ENCODE assay signal across 8 cellular contexts in the genomic region with DNA sequence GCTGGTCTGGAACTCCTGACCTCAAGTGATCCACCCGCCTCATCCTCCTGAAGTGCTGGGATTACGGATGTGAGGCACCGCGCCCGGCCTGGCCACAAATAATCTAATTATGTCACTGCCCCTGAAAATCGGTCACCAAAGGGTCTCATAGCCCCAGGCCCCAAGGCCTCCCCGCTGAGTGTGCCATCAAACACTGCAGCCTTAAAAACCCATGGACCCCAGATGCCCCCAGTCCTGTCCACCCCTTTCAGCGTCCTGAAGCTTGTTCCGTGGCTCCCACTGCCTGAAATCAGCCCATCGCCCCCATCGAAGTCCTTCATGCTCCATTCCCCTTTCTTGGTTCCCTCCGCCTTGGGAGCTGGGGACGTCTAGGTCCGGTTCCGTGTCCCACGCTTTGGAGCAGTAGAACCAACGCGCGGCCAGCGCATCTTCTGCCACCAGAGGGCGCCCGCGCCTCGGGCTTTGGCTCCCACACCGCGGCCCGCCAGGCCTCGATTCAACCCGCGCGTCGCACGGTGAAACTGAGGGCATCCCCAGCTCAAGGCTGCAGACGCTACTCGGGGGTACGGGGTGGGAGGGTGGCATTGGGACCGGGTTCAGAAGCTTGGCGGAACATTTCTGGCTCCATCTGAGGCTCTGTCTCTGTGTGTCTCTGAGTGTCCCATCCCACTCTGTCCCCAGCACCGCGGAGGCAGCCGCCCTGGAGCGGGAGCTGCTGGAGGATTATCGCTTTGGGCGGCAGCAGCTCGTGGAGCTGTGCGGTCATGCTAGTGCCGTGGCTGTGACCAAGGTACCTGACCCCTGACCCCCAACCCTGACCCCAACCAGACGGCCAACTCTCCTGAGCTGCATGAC. TPM values are rescaled to one million over a fixed set of nuclear protein-coding genes. Genes with fewer than 3 reads are reported as not detected.
DNase-seq lines count a peak whose midpoint lies in the region; ATAC-seq and TF ChIP-seq lines count a peak whose summit lies in the region.

No MANE protein-coding gene starts in this region.

- WGBS in stomach, 5 donors = 22 to 25% (median 23%) methylated on average over 21 to 48 of the region's 48 CpGs

- peak; percentile 62 for ATAC-seq in HG03135 (IDR thresholded peaks at IDR 0.05; ENCODE audit: unreplicated experiment)
- no peak for ATAC-seq in HG03460 (IDR thresholded peaks at IDR 0.05; ENCODE audit: unreplicated experiment)

- intact Hi-C loops in stomach (cut with DNase I; ENCODE audit: low total_unique reads) = loop anchor here (10.0 kb wide), 1 partner anchor 423 kb away; no protein-coding TSS in a partner anchor

- no peak for TF ChIP-seq POLR2A in stomach (IDR thresholded peaks at IDR 0.05)

- H3K27ac ChIP-seq in neutrophil = no peak overlapping the region
- no peak overlapping the region for H3K27ac ChIP-seq in stomach

- H3K27me3 ChIP-seq in neutrophil = peaks cover 10% of the 10 kb centered on the region
- peaks cover 0 to 15% (median 3%) of the 10 kb centered on the region in 3 donors for H3K27me3 ChIP-seq in stomach

- H3K4me3 ChIP-seq in fibroblast of pulmonary artery (replicated peaks; ENCODE audit: low read depth, low read length) = no peak overlapping the region
- H3K4me3 ChIP-seq in neutrophil (ENCODE audit: low read depth in 1 of 2, low read length in 1 of 2) = no peak overlapping the region
- H3K4me3 ChIP-seq in stomach = no peak overlapping the region

- H3K9me3 ChIP-seq in neutrophil (no peaks in the 10 kb centered on the region), stomach (no peaks in the 10 kb centered on the region)

- H3K4me1 ChIP-seq in neutrophil (ENCODE audit: control insufficient read depth in 1 of 2, insufficient read depth in 1 of 2, low read depth in 1 of 2, low read length in 1 of 2) (peaks cover 0 to 8% of the 10 kb centered on the region in 2 experiments), stomach (peaks cover 0 to 29% (median 15%) of the 10 kb centered on the region in 4 donors)

- DNase-seq in COR-L47 (lab: John Stamatoyannopoulos, UW) (peak; percentile 57), activated T-helper 1 cell treated with Interleukin-2 at 50 U/mL for 16 hours (ENCODE audit: low read depth) (peak; percentile 81), fibroblast of pulmonary artery (ENCODE audit: low read depth) (peak; percentile 67), stomach (peak; percentile 92)

- TF ChIP-seq CTCF in fibroblast of pulmonary artery (IDR thresholded peaks at IDR 0.05; ENCODE audit: low read length, missing control alignments) (peak; percentile 97), neutrophil (IDR thresholded peaks at IDR 0.05) (peak; percentile 91), stomach (IDR thresholded peaks at IDR 0.05) (peak in 5 of 7 experiments; percentile 88 to 97 (median 91))

- H3K36me3 ChIP-seq in neutrophil (peaks cover 32% of the 10 kb centered on the region), stomach (peaks cover 8 to 31% (median 28%) of the 10 kb centered on the region in 4 donors)

- no peak for TF ChIP-seq EP300 in stomach (IDR thresholded peaks at IDR 0.05)

TF ChIP-seq in PFSK-1, 5 proteins besides CTCF, POLR2A, EP300 and RAD21:
- TF ChIP-seq TAF1 (IDR thresholded peaks at IDR 0.05; ENCODE audit: borderline replicate concordance, insufficient read depth, low read length) (no peak), POLR2AphosphoS5 (IDR thresholded peaks at IDR 0.05; ENCODE audit: low read depth, low read length) (peak; percentile 20; the same call in 1 of the 2 replicates)
TF ChIP-seq in PFSK-1: peak in this region for 1.

RNA-seq across cellular contexts. Expression of a gene that starts 3.5 kb away (rescaled TPM):
- 34.7 TPM for polyA plus RNA-seq in PFSK-1 (2012; ENCODE audit: insufficient read length, low read depth)
- 100 to 1,000 TPM in 1 of 5 donors, 1 to 10 TPM in 1, under 1 TPM in 3; 0.43 to 117 (median 0.92) TPM for total RNA-seq in stomach
- polyA plus RNA-seq in stomach = 10 to 100 TPM in 1 of 3 donors, 1 to 10 TPM in 2; 4.9 to 14.5 (median 5.2) TPM

RNA-seq across cellular contexts. Expression of a gene that starts 5.9 kb away (rescaled TPM):
- 1.1 TPM for polyA plus RNA-seq in PFSK-1 (2012; ENCODE audit: insufficient read length, low read depth)
- total RNA-seq in stomach = 1 to 10 TPM in 1 of 5 donors, under 1 TPM in 2, not detected in 2; under 0.01 to 1.4 (median 0.73) TPM
- under 1 TPM in 1 of 3 donors, not detected in 2; 0.05 TPM for polyA plus RNA-seq in stomach

RNA-seq across cellular contexts. Expression of a gene that starts 16.2 kb away (rescaled TPM):
- polyA plus RNA-seq in PFSK-1 (2012; ENCODE audit: insufficient read length, low read depth) = 653 TPM
- total RNA-seq in stomach = 100 to 1,000 TPM in 1 of 5 donors, 10 to 100 TPM in 4; 24.5 to 204 (median 71.4) TPM
- 100 to 1,000 TPM; 258 to 367 (median 300) TPM for polyA plus RNA-seq in stomach

RNA-seq across cellular contexts. Expression of a gene that starts 16.8 kb away (rescaled TPM):
- polyA plus RNA-seq in PFSK-1 (2012; ENCODE audit: insufficient read length, low read depth) = 6.9 TPM
- 10 to 100 TPM in 1 of 5 donors, 1 to 10 TPM in 3, not detected in 1; 2.0 to 31.7 (median 5.6) TPM for total RNA-seq in stomach
- polyA plus RNA-seq in stomach = 1 to 10 TPM in 1 of 3 donors, under 1 TPM in 2; 0.93 to 2.0 (median 0.93) TPM
